ENCODE assay signal across 1 cellular context in genomic region chr22:37053310-37054077, GRCh38.
A peak's percentile ranks its signal among the peaks of the same experiment; 100 is the strongest.
TF ChIP-seq lines count a peak whose summit lies in the region.

No MANE protein-coding gene starts in this region.

TF ChIP-seq in GM12878, 131 proteins besides CTCF, POLR2A, EP300 and RAD21:
- no peak for TF ChIP-seq YY1 (IDR thresholded peaks at IDR 0.05; ENCODE audit: low read depth, low read length)
- peak; percentile 33; the same call in 1 of the 2 replicates for TF ChIP-seq SPI1 (IDR thresholded peaks at IDR 0.05; ENCODE audit: borderline replicate concordance, insufficient read depth, low read depth, low read length)
